In the genomic region with DNA sequence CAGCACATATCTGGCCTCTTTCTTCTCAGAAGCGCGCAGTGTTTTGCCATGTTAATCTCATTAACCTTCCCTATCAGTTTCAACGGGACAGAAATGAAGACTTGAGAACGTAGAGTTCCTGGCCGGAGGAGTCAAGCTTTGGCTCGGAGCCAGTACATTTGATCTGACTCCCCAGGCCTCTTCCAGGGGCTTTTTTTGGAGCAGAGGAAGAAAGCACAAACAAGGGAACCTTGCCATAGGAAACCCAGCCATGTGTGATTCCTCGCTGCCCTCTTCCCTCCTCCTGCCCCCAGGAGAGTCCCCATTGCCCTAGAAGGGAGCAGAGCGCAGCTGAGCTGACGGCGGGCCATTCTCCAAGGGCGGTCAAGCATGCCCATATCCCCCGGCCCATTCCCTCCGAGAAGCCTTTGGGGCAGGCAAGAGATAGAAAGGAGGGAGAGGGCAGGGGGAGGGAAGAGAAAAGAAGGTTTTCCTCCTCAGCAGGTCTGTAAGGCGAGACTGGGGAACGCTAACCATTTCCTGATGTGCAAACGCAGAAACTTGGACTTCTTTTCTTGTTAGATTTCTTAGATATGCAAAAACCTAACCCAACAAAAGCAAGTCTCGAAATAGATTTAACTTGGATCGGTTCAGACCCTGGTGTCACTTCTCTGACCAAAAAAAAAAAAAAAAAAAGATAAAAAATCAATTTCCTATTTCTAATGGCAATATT, we compare ENCODE assay signal across 14 cellular contexts.
DNase-seq lines count a peak whose midpoint lies in the region; ATAC-seq, FAIRE-seq and TF ChIP-seq lines count a peak whose summit lies in the region.
"Had no signal": no experiment of that assay in that cellular context is flagged by ENCODE, and none has a peak within 500 bp of the region (broad histone marks: within the 10 kb centered on the region; RNA-seq: fewer than 3 reads in every experiment).

No MANE protein-coding gene starts in this region.

- peak overlapping the region; percentile 40 for H3K27ac ChIP-seq in astrocyte (ENCODE audit: low read depth, low read length)
- no peak overlapping the region for H3K27ac ChIP-seq in psoas muscle
- H3K27ac ChIP-seq: coronary artery, SJSA1 had no signal

- H3K4me1 ChIP-seq in astrocyte (ENCODE audit: insufficient read depth, low read length) (peaks cover 28% of the 10 kb centered on the region), psoas muscle (peaks cover 9% of the 10 kb centered on the region)
- H3K4me1 ChIP-seq: SJSA1 had no signal

- intact Hi-C loops in psoas muscle (cut with DNase I) = no loop called here

- H3K9me3 ChIP-seq in astrocyte (ENCODE audit: insufficient read depth, low read depth, low read length) (no peaks in the 10 kb centered on the region), psoas muscle (no peaks in the 10 kb centered on the region)
- H3K9me3 ChIP-seq: SJSA1 had no signal

- H3K27ac Mint-ChIP-seq in astrocyte (ENCODE audit: unreplicated experiment) (no peak overlapping the region), glutamatergic neuron (ENCODE audit: unreplicated experiment) (no peak overlapping the region)
- H3K27ac Mint-ChIP-seq: activated naive CD8-positive, alpha-beta T cell; naive thymus-derived CD4-positive, alpha-beta T cell had no signal

- FAIRE-seq in astrocyte (lab: Jason Lieb, UNC) = no peak
- FAIRE-seq: keratinocyte had no signal

- H3K9me3 Mint-ChIP-seq in astrocyte (ENCODE audit: unreplicated experiment) (no peaks in the 10 kb centered on the region), glutamatergic neuron (ENCODE audit: unreplicated experiment) (peaks cover 2% of the 10 kb centered on the region)

- peaks cover 12% of the 10 kb centered on the region for H3K4me1 Mint-ChIP-seq in astrocyte (ENCODE audit: low read depth, unreplicated experiment)
- peaks cover 1% of the 10 kb centered on the region for H3K4me1 Mint-ChIP-seq in glutamatergic neuron (ENCODE audit: low read depth, unreplicated experiment)

- DNase-seq in ACHN (peak; percentile 7), astrocyte (ENCODE audit: low read depth) (peak; percentile 39), glutamatergic neuron (peak; percentile 39), psoas muscle (peak; percentile 23 to 79), NCI-H1930 (lab: John Stamatoyannopoulos, UW) (no peak)
- DNase-seq in stimulated activated CD8-positive, alpha-beta memory T cell treated with anti-CD3 and anti-CD28 coated beads, Interleukin-4, amount 100 ng/mL, for 48 hours = no peak
- DNase-seq in activated effector memory CD4-positive, alpha-beta T cell treated with Interleukin-2 at 50 U/mL for 16 hours = no peak
- DNase-seq: naive thymus-derived CD4-positive, alpha-beta T cell; NCI-H2081 had no signal

- H3K4me3 Mint-ChIP-seq in astrocyte (ENCODE audit: unreplicated experiment) (no peak overlapping the region), glutamatergic neuron (ENCODE audit: unreplicated experiment) (no peak overlapping the region)
- H3K4me3 Mint-ChIP-seq: activated naive CD8-positive, alpha-beta T cell; naive thymus-derived CD4-positive, alpha-beta T cell had no signal

- no peak for TF ChIP-seq CTCF in astrocyte (IDR thresholded peaks at IDR 0.05; ENCODE audit: insufficient read depth, low read depth, low read length)
- TF ChIP-seq CTCF in glutamatergic neuron (IDR thresholded peaks at IDR 0.05; ENCODE audit: partially characterized antibody, unreplicated experiment) = no peak
- no peak for TF ChIP-seq CTCF in psoas muscle (IDR thresholded peaks at IDR 0.05)

- peaks cover 2% of the 10 kb centered on the region for H3K27me3 ChIP-seq in astrocyte (ENCODE audit: insufficient read depth, low read length)
- H3K27me3 ChIP-seq in psoas muscle (ENCODE audit: insufficient read depth in 3 of 3, low read length in 2 of 3) = no peaks in the 10 kb centered on the region
- H3K27me3 ChIP-seq: SJSA1 had no signal

- peak overlapping the region; percentile 81 for H3K4me2 ChIP-seq in astrocyte (ENCODE audit: low read length)

- H3K79me2 ChIP-seq in astrocyte (ENCODE audit: insufficient read depth, low read length) = no peaks in the 10 kb centered on the region

- H2AFZ ChIP-seq in astrocyte (ENCODE audit: low read depth, low read length) = peak overlapping the region; percentile 86

- H3K9ac ChIP-seq in astrocyte (ENCODE audit: low read length) = peak overlapping the region; percentile 65

- H3K27me3 Mint-ChIP-seq in astrocyte (ENCODE audit: low read depth, unreplicated experiment) (peaks cover 16% of the 10 kb centered on the region), glutamatergic neuron (ENCODE audit: unreplicated experiment) (no peaks in the 10 kb centered on the region)

- 8 to 22% (median 15%) methylated on average over 18 of the region's 18 CpGs for WGBS in psoas muscle, 3 donors

- H3K4me3 ChIP-seq in astrocyte (ENCODE audit: insufficient read depth, low read depth, low read length) (peak overlapping the region; percentile 19), psoas muscle (peak overlapping the region; percentile 42)
- H3K4me3 ChIP-seq: coronary artery, SJSA1 had no signal

- no peaks in the 10 kb centered on the region for H4K20me1 ChIP-seq in astrocyte (ENCODE audit: insufficient read depth, low read length)

- H3K36me3 ChIP-seq in astrocyte (ENCODE audit: insufficient read depth, low read length) (no peaks in the 10 kb centered on the region), psoas muscle (ENCODE audit: insufficient read depth in 1 of 2, low read depth in 1 of 2) (no peaks in the 10 kb centered on the region)
- H3K36me3 ChIP-seq: SJSA1 had no signal

- ATAC-seq in psoas muscle (peak; percentile 40 to 90 (median 62)), HG02759 (IDR thresholded peaks at IDR 0.05; ENCODE audit: unreplicated experiment) (no peak)
- ATAC-seq: naive thymus-derived CD4-positive, alpha-beta T cell had no signal

- in situ Hi-C loops in ACHN (cut with HindIII; ENCODE audit: low pct_ligation_motif_present, low pct_unique_long_range_greater_than_20kb, low sequenced_read_pairs) = no loop called here

- no peaks in the 10 kb centered on the region for H3K36me3 Mint-ChIP-seq in astrocyte (ENCODE audit: low read depth, unreplicated experiment)
- no peaks in the 10 kb centered on the region for H3K36me3 Mint-ChIP-seq in glutamatergic neuron (ENCODE audit: unreplicated experiment)
- H3K36me3 Mint-ChIP-seq: activated naive CD8-positive, alpha-beta T cell; naive thymus-derived CD4-positive, alpha-beta T cell had no signal

Comparison
In these comparisons a context has a peak if more than half of its experiments do, and no peak if none do; other contexts are left out.
1. DNase-seq: peak in ACHN (single experiment), astrocyte (single experiment), glutamatergic neuron (single experiment) and psoas muscle (2 of 2); none in stimulated activated CD8-positive, alpha-beta memory T cell treated with anti-CD3 and anti-CD28 coated beads, Interleukin-4, amount 100 ng/mL, for 48 hours (single experiment), activated effector memory CD4-positive, alpha-beta T cell treated with Interleukin-2 at 50 U/mL for 16 hours (single experiment) and NCI-H1930 (0 of 2).